8 cellular contexts compared by ENCODE assay signal in the genomic region with DNA sequence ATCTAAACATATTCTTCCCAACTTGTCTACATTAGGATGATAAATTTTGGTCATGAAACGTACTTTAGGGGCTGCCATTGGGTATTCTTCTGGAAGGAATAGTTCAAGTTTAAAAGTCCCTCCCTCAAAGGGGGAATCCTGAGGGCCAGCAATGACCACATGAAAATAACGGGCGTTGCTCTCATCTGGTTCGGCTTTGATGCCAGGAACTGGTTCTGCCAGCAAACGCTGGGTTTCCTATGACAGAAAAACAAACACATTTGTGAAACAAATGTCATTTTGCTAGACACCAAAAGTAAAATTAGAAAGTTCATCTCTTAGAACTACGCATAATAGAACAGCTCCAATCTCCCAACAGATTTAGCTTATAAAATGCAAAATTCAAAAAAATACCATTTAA. TPM values are rescaled to one million over a fixed set of nuclear protein-coding genes. Genes with fewer than 3 reads are reported as not detected.
DNase-seq lines count a peak whose midpoint lies in the region; ATAC-seq, FAIRE-seq and TF ChIP-seq lines count a peak whose summit lies in the region.
"Not testable (repeated sequence)": the region's sequence is repeated elsewhere in the genome, so short reads cannot be mapped to it uniquely, and the experiment has no call there.

No MANE protein-coding gene starts in this region.

- H3K27ac ChIP-seq in CD8-positive, alpha-beta T cell (ENCODE audit: low read depth, low read length); HepG2 (ENCODE audit: extremely low read length, insufficient read depth, low read length): not testable (repeated sequence)
- H3K27ac ChIP-seq in SK-N-SH (ENCODE audit: low read depth in 2 of 2, low read length in 1 of 2): peak overlapping the region; percentile 25 to 58; a peak in 2 of 4 replicates
- H3K27ac ChIP-seq in epithelial cell of prostate: peak overlapping the region; percentile 85

- BruUV-seq in HepG2 (replicated peaks; lab: Mats Ljungman, UMichigan): not testable (repeated sequence)

- POLR2A ChIA-PET in CD8-positive, alpha-beta T cell (lab: Charles Lee): interaction anchor here (0.6 kb wide), 1 partner anchor 797 kb away, joined by 3 read pairs; no protein-coding TSS in a partner anchor
- POLR2A ChIA-PET in SK-N-SH (lab: Yijun Ruan, JAX); activated CD8-positive, alpha-beta T cell treated with anti-CD3 and anti-CD28 coated beads for 36 hours (lab: Charles Lee); HepG2 (lab: Yijun Ruan, JAX): not testable (repeated sequence)

- H3K36me3 Mint-ChIP-seq in CD8-positive, alpha-beta T cell: peaks cover 48% of the 10 kb centered on the region
- H3K36me3 Mint-ChIP-seq in activated CD8-positive, alpha-beta T cell treated with anti-CD3 and anti-CD28 coated beads for 36 hours (ENCODE audit: low read depth): peaks cover 43% of the 10 kb centered on the region
- peaks cover 0 to 80% of the 10 kb centered on the region in 2 donors for H3K36me3 Mint-ChIP-seq in activated naive CD4-positive, alpha-beta T cell treated with anti-CD3 and anti-CD28 coated beads, Interleukin-2, amount 50 U/mL, for 72 hours
- peaks cover 17% of the 10 kb centered on the region for H3K36me3 Mint-ChIP-seq in progenitor cell of endocrine pancreas (ENCODE audit: insufficient read depth)
- H3K36me3 Mint-ChIP-seq in type B pancreatic cell: peaks cover 33% of the 10 kb centered on the region

- H3K4me1 ChIP-seq in CD8-positive, alpha-beta T cell (ENCODE audit: insufficient read depth, low read length): peaks cover 44% of the 10 kb centered on the region
- H3K4me1 ChIP-seq in SK-N-SH (ENCODE audit: control insufficient read depth in 1 of 2, insufficient read depth in 2 of 2, low read depth in 1 of 2, low read length in 1 of 2): peaks cover 4 to 32% of the 10 kb centered on the region in 2 experiments; a peak in 3 of 4 replicates
- H3K4me1 ChIP-seq in HepG2 (ENCODE audit: insufficient read depth, low read length): not testable (repeated sequence)

- not testable (repeated sequence) for H3K4me2 ChIP-seq in SK-N-SH; HepG2 (ENCODE audit: low read depth, low read length)

- not testable (repeated sequence) for TF ChIP-seq POLR2A in HepG2 (IDR thresholded peaks at IDR 0.05; ENCODE audit: insufficient read depth in 1 of 2, low read depth in 2 of 2, low read length in 2 of 2)

- H3K79me2 ChIP-seq in SK-N-SH (ENCODE audit: insufficient read depth) (peaks cover 70% of the 10 kb centered on the region), HepG2 (ENCODE audit: insufficient read depth, low read length) (peaks cover 57% of the 10 kb centered on the region)

- not testable (repeated sequence) for DNase-seq in CD8-positive, alpha-beta T cell; SK-N-SH; activated CD8-positive, alpha-beta T cell treated with anti-CD3 and anti-CD28 coated beads for 36 hours; activated naive CD4-positive, alpha-beta T cell treated with anti-CD3 and anti-CD28 coated beads, Interleukin-2, amount 50 U/mL, for 72 hours (ENCODE audit: low spot score in 2 of 2); epithelial cell of prostate (ENCODE audit: low read depth, low spot score); HepG2 (ENCODE audit: low spot score); progenitor cell of endocrine pancreas (ENCODE audit: low spot score, unreplicated experiment); type B pancreatic cell (ENCODE audit: extremely low spot score, unreplicated experiment)

- H3F3A ChIP-seq in SK-N-SH (replicated peaks; ENCODE audit: insufficient read depth): peaks cover 67% of the 10 kb centered on the region

- H4K20me1 ChIP-seq in SK-N-SH (ENCODE audit: insufficient read depth) (peaks cover 43% of the 10 kb centered on the region), HepG2 (ENCODE audit: insufficient read depth, low read length) (peaks cover 42% of the 10 kb centered on the region)

- not testable (repeated sequence) for H3K36me3 ChIP-seq in CD8-positive, alpha-beta T cell (ENCODE audit: insufficient read depth, low read length)
- H3K36me3 ChIP-seq in SK-N-SH (replicated peaks in 1 of 2; ENCODE audit: control insufficient read depth in 1 of 2, insufficient read depth in 2 of 2, low read length in 1 of 2) (peaks cover 30 to 38% of the 10 kb centered on the region in 2 experiments), HepG2 (replicated peaks in 1 of 2; ENCODE audit: control insufficient read depth in 1 of 2, insufficient read depth in 2 of 2, low read length in 2 of 2) (peaks cover 3 to 32% of the 10 kb centered on the region in 2 experiments)

- FAIRE-seq in HepG2 (lab: Jason Lieb, UNC): peak; percentile 4

- not testable (repeated sequence) for TF ChIP-seq CTCF in CD8-positive, alpha-beta T cell (IDR thresholded peaks at IDR 0.05); SK-N-SH (IDR thresholded peaks at IDR 0.05); activated CD8-positive, alpha-beta T cell treated with anti-CD3 and anti-CD28 coated beads for 36 hours (IDR thresholded peaks at IDR 0.05); HepG2 (CRISPR knock-in tag; IDR thresholded peaks at IDR 0.05); progenitor cell of endocrine pancreas (IDR thresholded peaks at IDR 0.05; ENCODE audit: unreplicated experiment); type B pancreatic cell (conservative IDR thresholded peaks at IDR 0.05)

- in situ Hi-C loops in HepG2 (cut with HindIII; ENCODE audit: extremely low pct_ligation_motif_present, low pct_unique_long_range_greater_than_20kb): loop anchor here (10.0 kb wide), 1 partner anchor 626 kb away; no protein-coding TSS in a partner anchor

- H3K9me3 Mint-ChIP-seq in CD8-positive, alpha-beta T cell; activated CD8-positive, alpha-beta T cell treated with anti-CD3 and anti-CD28 coated beads for 36 hours; activated naive CD4-positive, alpha-beta T cell treated with anti-CD3 and anti-CD28 coated beads, Interleukin-2, amount 50 U/mL, for 72 hours; progenitor cell of endocrine pancreas (ENCODE audit: low read depth); type B pancreatic cell: not testable (repeated sequence)

- CTCF ChIA-PET in CD8-positive, alpha-beta T cell (lab: Charles Lee): interaction anchor here (0.7 to 1.8 kb wide), 3 partner anchors 10 to 626 kb away, joined by 3 to 8 read pairs (median 4); no protein-coding TSS in a partner anchor
- CTCF ChIA-PET in SK-N-SH (lab: Yijun Ruan, JAX): interaction anchor here (1.1 to 4.2 kb wide), 3 partner anchors 9 to 424 kb away, joined by 4 to 31 read pairs (median 14); no protein-coding TSS in a partner anchor
- CTCF ChIA-PET in activated CD8-positive, alpha-beta T cell treated with anti-CD3 and anti-CD28 coated beads for 36 hours (lab: Charles Lee): interaction anchor here (0.9 to 4.3 kb wide), 4 partner anchors 9 to 691 kb away, joined by 4 to 26 read pairs (median 10); no protein-coding TSS in a partner anchor
- CTCF ChIA-PET in HepG2 (lab: Yijun Ruan, JAX; ENCODE audit: low intra/inter-chr PET ratio, low total read pairs): not testable (repeated sequence)

- not testable (repeated sequence) for H3K9ac ChIP-seq in SK-N-SH; HepG2 (ENCODE audit: insufficient read depth, low read depth, low read length)

- H3K4me3 ChIP-seq in CD8-positive, alpha-beta T cell (ENCODE audit: low read depth, low read length); SK-N-SH (ENCODE audit: low read depth in 2 of 2, low read length in 1 of 2); HepG2 (replicated peaks in 1 of 3; ENCODE audit: insufficient read depth in 1 of 3, low read depth in 2 of 3, low read length in 3 of 3): not testable (repeated sequence)

- H3K4me1 Mint-ChIP-seq in CD8-positive, alpha-beta T cell (ENCODE audit: low read depth): peaks cover 48% of the 10 kb centered on the region
- peaks cover 61% of the 10 kb centered on the region for H3K4me1 Mint-ChIP-seq in activated CD8-positive, alpha-beta T cell treated with anti-CD3 and anti-CD28 coated beads for 36 hours (ENCODE audit: low read depth)
- H3K4me1 Mint-ChIP-seq in progenitor cell of endocrine pancreas (ENCODE audit: low read depth) (peaks cover 29% of the 10 kb centered on the region), type B pancreatic cell (ENCODE audit: unreplicated experiment) (peaks cover 42% of the 10 kb centered on the region)

- H2AFZ ChIP-seq in SK-N-SH (ENCODE audit: low read depth); HepG2 (ENCODE audit: low read length): not testable (repeated sequence)

- ATAC-seq in CD8-positive, alpha-beta T cell; activated CD8-positive, alpha-beta T cell treated with anti-CD3 and anti-CD28 coated beads for 36 hours; activated naive CD4-positive, alpha-beta T cell treated with anti-CD3 and anti-CD28 coated beads, Interleukin-2, amount 50 U/mL, for 72 hours; HepG2: not testable (repeated sequence)

- H3K4me3 Mint-ChIP-seq in CD8-positive, alpha-beta T cell: peak overlapping the region; percentile 17
- H3K4me3 Mint-ChIP-seq in activated CD8-positive, alpha-beta T cell treated with anti-CD3 and anti-CD28 coated beads for 36 hours; progenitor cell of endocrine pancreas (ENCODE audit: low read depth); type B pancreatic cell: not testable (repeated sequence)

- H3K9me2 ChIP-seq in SK-N-SH: not testable (repeated sequence)

- not testable (repeated sequence) for TF ChIP-seq RAD21 in SK-N-SH (IDR thresholded peaks at IDR 0.05; ENCODE audit: low read length); HepG2 (CRISPR knock-in tag; IDR thresholded peaks at IDR 0.05)

- not testable (repeated sequence) for H3K27me3 Mint-ChIP-seq in CD8-positive, alpha-beta T cell (ENCODE audit: low read depth); activated CD8-positive, alpha-beta T cell treated with anti-CD3 and anti-CD28 coated beads for 36 hours; progenitor cell of endocrine pancreas; type B pancreatic cell

- TF ChIP-seq EP300 in SK-N-SH (IDR thresholded peaks at IDR 0.05; ENCODE audit: borderline replicate concordance in 1 of 2, low read depth in 1 of 2, low read length in 1 of 2); HepG2 (IDR thresholded peaks at IDR 0.05; ENCODE audit: low read depth in 2 of 2, low read length in 2 of 2); HepG2 (CRISPR knock-in tag; IDR thresholded peaks at IDR 0.05; ENCODE audit: borderline replicate concordance): not testable (repeated sequence)

- intact Hi-C loops in CD8-positive, alpha-beta T cell (cut with DNase I, micrococcal nuclease); HepG2 (cut with micrococcal nuclease; ENCODE audit: unreplicated experiment): not testable (repeated sequence)
- intact Hi-C loops in activated CD8-positive, alpha-beta T cell treated with anti-CD3 and anti-CD28 coated beads for 36 hours (cut with micrococcal nuclease): loop anchor here (10.0 kb wide), 1 partner anchor 316 kb away; no protein-coding TSS in a partner anchor

- H3K9me3 ChIP-seq in CD8-positive, alpha-beta T cell (ENCODE audit: low read length); SK-N-SH; HepG2 (ENCODE audit: low read length): not testable (repeated sequence)

- H3K27ac Mint-ChIP-seq in CD8-positive, alpha-beta T cell: peak overlapping the region; percentile 75
- peak overlapping the region; percentile 60 for H3K27ac Mint-ChIP-seq in activated CD8-positive, alpha-beta T cell treated with anti-CD3 and anti-CD28 coated beads for 36 hours
- H3K27ac Mint-ChIP-seq in activated naive CD4-positive, alpha-beta T cell treated with anti-CD3 and anti-CD28 coated beads, Interleukin-2, amount 50 U/mL, for 72 hours: peak overlapping the region; percentile 31 to 67
- peak overlapping the region; percentile 57 for H3K27ac Mint-ChIP-seq in progenitor cell of endocrine pancreas
- H3K27ac Mint-ChIP-seq in type B pancreatic cell: peak overlapping the region; percentile 21

- 95% methylated on average over 6 of the region's 6 CpGs for WGBS in SK-N-SH (ENCODE audit: low lambda C conversion rate)
- 97% methylated on average over 6 of the region's 6 CpGs for WGBS in HepG2 (ENCODE audit: low lambda C conversion rate)

- not testable (repeated sequence) for H3K27me3 ChIP-seq in CD8-positive, alpha-beta T cell (ENCODE audit: insufficient read depth, low read length); SK-N-SH (ENCODE audit: insufficient read depth); HepG2 (ENCODE audit: control insufficient read depth in 1 of 2, insufficient read depth in 2 of 2, low read length in 2 of 2)

RNA-seq across cellular contexts. Expression of a gene that starts 30.7 kb away (rescaled TPM):
- 10 to 100 TPM; 89.5 to 93.6 TPM for total RNA-seq in CD8-positive, alpha-beta T cell
- polyA plus RNA-seq in SK-N-SH (2012; rRNA removed) (102 and 121 TPM in 2 replicates), HepG2 (2011; rRNA removed) (179 and 188 TPM in 2 replicates)
- 128 and 131 TPM in 2 replicates for polyA plus RNA-seq in SK-N-SH (2012; cell fraction: cytosol; rRNA removed)
- polyA plus RNA-seq in SK-N-SH (2012; cell fraction: nucleus; rRNA removed): 39.9 and 65.6 TPM in 2 replicates
- total RNA-seq in activated CD8-positive, alpha-beta T cell treated with anti-CD3 and anti-CD28 coated beads for 36 hours: 100 to 1,000 TPM; 186 to 192 TPM
- total RNA-seq in activated naive CD4-positive, alpha-beta T cell treated with anti-CD3 and anti-CD28 coated beads, Interleukin-2, amount 50 U/mL, for 72 hours: 100 to 1,000 TPM; 164 to 188 TPM
- total RNA-seq in HepG2 (2016; rRNA removed; fragmentation: Illumina TruSeq; extraction: Trizol) (197 and 317 TPM in 2 replicates), progenitor cell of endocrine pancreas (129 TPM in 2 replicates), type B pancreatic cell (ENCODE audit: low replicate concordance) (95.1 and 102 TPM in 2 replicates)
- total RNA-seq in HepG2 (2016; cell fraction: cytosol; rRNA removed; fragmentation: Illumina TruSeq; extraction: Trizol; ENCODE audit: low read depth): 43.5 and 43.9 TPM in 2 replicates
- 195 and 339 TPM in 2 replicates for total RNA-seq in HepG2 (2016; cell fraction: insoluble cytoplasmic fraction; rRNA removed; fragmentation: Illumina TruSeq; extraction: Trizol)
- total RNA-seq in HepG2 (2016; cell fraction: membrane; rRNA removed; fragmentation: Illumina TruSeq; extraction: Trizol): 74.6 and 87.2 TPM in 2 replicates
- total RNA-seq in HepG2 (2016; cell fraction: nucleus; rRNA removed; fragmentation: Illumina TruSeq; extraction: Trizol): 66.6 and 69.2 TPM in 2 replicates
- polyA plus RNA-seq in HepG2 (2011; cell fraction: cytosol; rRNA removed): 71.4 and 85.0 TPM in 2 replicates
- polyA plus RNA-seq in HepG2 (2011; cell fraction: nucleus; rRNA removed): 21.6 and 30.5 TPM in 2 replicates
- polyA plus RNA-seq in HepG2 (2012): 160 and 165 TPM in 2 replicates
- polyA plus RNA-seq in HepG2 (2016; cell fraction: cytosol; fragmentation: Illumina TruSeq; extraction: Trizol; ENCODE audit: low read depth): 41.1 and 43.9 TPM in 2 replicates
- 331 and 351 TPM in 2 replicates for polyA plus RNA-seq in HepG2 (2016; cell fraction: insoluble cytoplasmic fraction; fragmentation: Illumina TruSeq; extraction: Trizol; ENCODE audit: low read depth)
- 56.6 and 65.4 TPM in 2 replicates for polyA plus RNA-seq in HepG2 (2016; cell fraction: membrane; fragmentation: Illumina TruSeq; extraction: Trizol; ENCODE audit: low read depth)
- 115 and 117 TPM in 2 replicates for polyA plus RNA-seq in HepG2 (2016; cell fraction: nucleus; fragmentation: Illumina TruSeq; extraction: Trizol; ENCODE audit: insufficient read depth, low read depth)
- 45.7 and 70.5 TPM in 2 replicates for polyA minus RNA-seq in HepG2 (2011; rRNA and poly(A)+ RNA removed; ENCODE audit: low replicate concordance)
- polyA minus RNA-seq in HepG2 (2011; cell fraction: cytosol; rRNA and poly(A)+ RNA removed): 70.3 and 70.8 TPM in 2 replicates
- 23.6 and 30.6 TPM in 2 replicates for polyA minus RNA-seq in HepG2 (2011; cell fraction: nucleus; rRNA and poly(A)+ RNA removed)

RNA-seq across cellular contexts. Expression of a gene that starts 33.3 kb away (rescaled TPM):
- total RNA-seq in CD8-positive, alpha-beta T cell: 100 to 1,000 TPM in 1 of 2 experiments, 10 to 100 TPM in 1; 98.7 to 102 TPM
- polyA plus RNA-seq in SK-N-SH (2012; rRNA removed): 19.8 and 26.0 TPM in 2 replicates
- polyA plus RNA-seq in SK-N-SH (2012; cell fraction: cytosol; rRNA removed): 31.6 and 41.1 TPM in 2 replicates
- polyA plus RNA-seq in SK-N-SH (2012; cell fraction: nucleus; rRNA removed): 10.8 and 16.7 TPM in 2 replicates
- total RNA-seq in activated CD8-positive, alpha-beta T cell treated with anti-CD3 and anti-CD28 coated beads for 36 hours: 10 to 100 TPM; 54.9 to 61.9 TPM
- 10 to 100 TPM; 65.6 to 88.9 TPM for total RNA-seq in activated naive CD4-positive, alpha-beta T cell treated with anti-CD3 and anti-CD28 coated beads, Interleukin-2, amount 50 U/mL, for 72 hours
- 70.1 and 94.9 TPM in 2 replicates for total RNA-seq in HepG2 (2016; rRNA removed; fragmentation: Illumina TruSeq; extraction: Trizol)
- 9.2 and 11.1 TPM in 2 replicates for total RNA-seq in HepG2 (2016; cell fraction: cytosol; rRNA removed; fragmentation: Illumina TruSeq; extraction: Trizol; ENCODE audit: low read depth)
- total RNA-seq in HepG2 (2016; cell fraction: insoluble cytoplasmic fraction; rRNA removed; fragmentation: Illumina TruSeq; extraction: Trizol): 73.4 and 86.7 TPM in 2 replicates
- 63.9 and 68.4 TPM in 2 replicates for total RNA-seq in HepG2 (2016; cell fraction: membrane; rRNA removed; fragmentation: Illumina TruSeq; extraction: Trizol)
- 56.8 and 60.7 TPM in 2 replicates for total RNA-seq in HepG2 (2016; cell fraction: nucleus; rRNA removed; fragmentation: Illumina TruSeq; extraction: Trizol)
- 25.8 and 37.3 TPM in 2 replicates for polyA plus RNA-seq in HepG2 (2011; rRNA removed)
- polyA plus RNA-seq in HepG2 (2011; cell fraction: cytosol; rRNA removed): 17.4 and 24.1 TPM in 2 replicates
- 7.0 and 9.4 TPM in 2 replicates for polyA plus RNA-seq in HepG2 (2011; cell fraction: nucleus; rRNA removed)
- polyA plus RNA-seq in HepG2 (2012): 38.9 and 48.2 TPM in 2 replicates
- polyA plus RNA-seq in HepG2 (2016; cell fraction: cytosol; fragmentation: Illumina TruSeq; extraction: Trizol; ENCODE audit: low read depth): 8.6 and 16.4 TPM in 2 replicates
- 138 and 142 TPM in 2 replicates for polyA plus RNA-seq in HepG2 (2016; cell fraction: insoluble cytoplasmic fraction; fragmentation: Illumina TruSeq; extraction: Trizol; ENCODE audit: low read depth)
- 51.0 and 63.1 TPM in 2 replicates for polyA plus RNA-seq in HepG2 (2016; cell fraction: membrane; fragmentation: Illumina TruSeq; extraction: Trizol; ENCODE audit: low read depth)
- 102 and 103 TPM in 2 replicates for polyA plus RNA-seq in HepG2 (2016; cell fraction: nucleus; fragmentation: Illumina TruSeq; extraction: Trizol; ENCODE audit: insufficient read depth, low read depth)
- polyA minus RNA-seq in HepG2 (2011; rRNA and poly(A)+ RNA removed; ENCODE audit: low replicate concordance): 7.4 and 17.4 TPM in 2 replicates
- polyA minus RNA-seq in HepG2 (2011; cell fraction: cytosol; rRNA and poly(A)+ RNA removed): 36.7 and 37.5 TPM in 2 replicates
- polyA minus RNA-seq in HepG2 (2011; cell fraction: nucleus; rRNA and poly(A)+ RNA removed): 27.8 and 32.6 TPM in 2 replicates
- 66.3 and 68.8 TPM in 2 replicates for total RNA-seq in progenitor cell of endocrine pancreas
- 89.8 and 172 TPM in 2 replicates for total RNA-seq in type B pancreatic cell (ENCODE audit: low replicate concordance)

RNA-seq across cellular contexts. Expression of a gene that starts 56.3 kb away (rescaled TPM):
- 10 to 100 TPM; 31.6 to 33.2 TPM for total RNA-seq in CD8-positive, alpha-beta T cell
- polyA plus RNA-seq in SK-N-SH (2012; rRNA removed) (39.5 and 54.8 TPM in 2 replicates), HepG2 (2011; rRNA removed) (75.4 and 93.3 TPM in 2 replicates)
- 74.9 and 101 TPM in 2 replicates for polyA plus RNA-seq in SK-N-SH (2012; cell fraction: cytosol; rRNA removed)
- polyA plus RNA-seq in SK-N-SH (2012; cell fraction: nucleus; rRNA removed): 10.8 and 23.7 TPM in 2 replicates
- 10 to 100 TPM; 85.6 to 87.6 TPM for total RNA-seq in activated CD8-positive, alpha-beta T cell treated with anti-CD3 and anti-CD28 coated beads for 36 hours
- 10 to 100 TPM; 60.9 to 64.0 TPM for total RNA-seq in activated naive CD4-positive, alpha-beta T cell treated with anti-CD3 and anti-CD28 coated beads, Interleukin-2, amount 50 U/mL, for 72 hours
- total RNA-seq in HepG2 (2016; rRNA removed; fragmentation: Illumina TruSeq; extraction: Trizol) (148 and 224 TPM in 2 replicates), progenitor cell of endocrine pancreas (93.9 and 95.5 TPM in 2 replicates), type B pancreatic cell (ENCODE audit: low replicate concordance) (54.8 and 84.7 TPM in 2 replicates)
- 63.1 and 69.4 TPM in 2 replicates for total RNA-seq in HepG2 (2016; cell fraction: cytosol; rRNA removed; fragmentation: Illumina TruSeq; extraction: Trizol; ENCODE audit: low read depth)
- total RNA-seq in HepG2 (2016; cell fraction: insoluble cytoplasmic fraction; rRNA removed; fragmentation: Illumina TruSeq; extraction: Trizol): 148 and 233 TPM in 2 replicates
- 119 and 120 TPM in 2 replicates for total RNA-seq in HepG2 (2016; cell fraction: membrane; rRNA removed; fragmentation: Illumina TruSeq; extraction: Trizol)
- 72.3 and 83.9 TPM in 2 replicates for total RNA-seq in HepG2 (2016; cell fraction: nucleus; rRNA removed; fragmentation: Illumina TruSeq; extraction: Trizol)
- 44.4 and 77.9 TPM in 2 replicates for polyA plus RNA-seq in HepG2 (2011; cell fraction: cytosol; rRNA removed)
- 21.4 and 32.1 TPM in 2 replicates for polyA plus RNA-seq in HepG2 (2011; cell fraction: nucleus; rRNA removed)
- 77.4 and 156 TPM in 2 replicates for polyA plus RNA-seq in HepG2 (2012)
- polyA plus RNA-seq in HepG2 (2016; cell fraction: cytosol; fragmentation: Illumina TruSeq; extraction: Trizol; ENCODE audit: low read depth): 62.5 and 71.1 TPM in 2 replicates
- polyA plus RNA-seq in HepG2 (2016; cell fraction: insoluble cytoplasmic fraction; fragmentation: Illumina TruSeq; extraction: Trizol; ENCODE audit: low read depth): 198 and 212 TPM in 2 replicates
- 87.3 and 92.4 TPM in 2 replicates for polyA plus RNA-seq in HepG2 (2016; cell fraction: membrane; fragmentation: Illumina TruSeq; extraction: Trizol; ENCODE audit: low read depth)
- 78.8 and 79.9 TPM in 2 replicates for polyA plus RNA-seq in HepG2 (2016; cell fraction: nucleus; fragmentation: Illumina TruSeq; extraction: Trizol; ENCODE audit: insufficient read depth, low read depth)
- polyA minus RNA-seq in HepG2 (2011; rRNA and poly(A)+ RNA removed; ENCODE audit: low replicate concordance): 23.0 and 26.1 TPM in 2 replicates
- 48.1 and 52.1 TPM in 2 replicates for polyA minus RNA-seq in HepG2 (2011; cell fraction: cytosol; rRNA and poly(A)+ RNA removed)
- 61.4 and 110 TPM in 2 replicates for polyA minus RNA-seq in HepG2 (2011; cell fraction: nucleus; rRNA and poly(A)+ RNA removed)

Comparison
In these comparisons a context has a peak if more than half of its experiments do, and no peak if none do; other contexts are left out.
1. H3K27ac Mint-ChIP-seq: peak in every context shown above with its lines; median percentile 75 in CD8-positive, alpha-beta T cell; 60 in activated CD8-positive, alpha-beta T cell treated with anti-CD3 and anti-CD28 coated beads for 36 hours; 57 in progenitor cell of endocrine pancreas; 49 in activated naive CD4-positive, alpha-beta T cell treated with anti-CD3 and anti-CD28 coated beads, Interleukin-2, amount 50 U/mL, for 72 hours; 21 in type B pancreatic cell.